12 cellular contexts compared by ENCODE assay signal in the genomic region with DNA sequence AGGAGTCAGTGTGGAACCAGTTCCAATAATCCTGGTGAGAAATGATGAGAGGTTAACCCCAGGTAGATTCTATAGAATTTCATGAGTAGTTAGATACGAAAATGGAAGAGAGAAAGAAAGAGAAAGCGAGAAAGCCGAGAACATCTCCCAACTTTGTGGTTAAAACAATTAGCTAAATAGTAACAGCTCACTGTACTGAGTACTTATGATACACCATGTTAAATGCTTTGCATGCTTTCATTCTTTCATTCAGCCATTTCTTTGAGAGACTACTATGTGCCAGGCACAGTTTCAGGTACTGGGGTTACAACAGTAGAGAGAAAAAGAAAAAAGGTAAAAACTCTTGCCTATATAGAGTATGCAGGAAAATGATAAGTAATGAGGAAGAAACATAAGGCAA.
DNase-seq lines count a peak whose midpoint lies in the region; ATAC-seq and TF ChIP-seq lines count a peak whose summit lies in the region.
"Had no signal": no experiment of that assay in that cellular context is flagged by ENCODE, and none has a peak within 500 bp of the region (broad histone marks: within the 10 kb centered on the region; RNA-seq: fewer than 3 reads in every experiment).

No MANE protein-coding gene starts in this region.

- peak; percentile 39 for ATAC-seq in activated CD8-positive, alpha-beta memory T cell treated with anti-CD3 and anti-CD28 coated beads, Interleukin-2, amount 10 ng/mL, durations not matched to agents 7 days and 5 days
- ATAC-seq in GM21786 (IDR thresholded peaks at IDR 0.05; ENCODE audit: unreplicated experiment) (peak; percentile 94), HG03139 (IDR thresholded peaks at IDR 0.05; ENCODE audit: unreplicated experiment) (peak; percentile 91), GM21360 (IDR thresholded peaks at IDR 0.05; ENCODE audit: unreplicated experiment) (no peak)
- ATAC-seq in stimulated activated effector memory CD8-positive, alpha-beta T cell treated with anti-CD3 and anti-CD28 coated beads, Interleukin-12 subunit alpha, Interleukin-12 subunit beta, amount 100 ng/mL, for 72 hours = peak; percentile 63

- no peaks in the 10 kb centered on the region for H3K27me3 Mint-ChIP-seq in activated CD8-positive, alpha-beta memory T cell treated with anti-CD3 and anti-CD28 coated beads, Interleukin-2, amount 10 ng/mL, durations not matched to agents 7 days and 5 days
- peaks cover 17% of the 10 kb centered on the region for H3K27me3 Mint-ChIP-seq in HFFc6 (ENCODE audit: insufficient read depth)
- H3K27me3 Mint-ChIP-seq in activated CD4-positive, alpha-beta memory T cell treated with anti-CD3 and anti-CD28 coated beads, Interleukin-2, amount 10 ng/mL, durations not matched to agents 7 days and 5 days = peaks cover 21% of the 10 kb centered on the region
- H3K27me3 Mint-ChIP-seq: activated naive CD8-positive, alpha-beta T cell treated with anti-CD3 and anti-CD28 coated beads for 36 hours had no signal

- no peaks in the 10 kb centered on the region for H3K4me1 Mint-ChIP-seq in activated CD8-positive, alpha-beta memory T cell treated with anti-CD3 and anti-CD28 coated beads, Interleukin-2, amount 10 ng/mL, durations not matched to agents 7 days and 5 days
- H3K4me1 Mint-ChIP-seq in stimulated activated effector memory CD8-positive, alpha-beta T cell treated with anti-CD3 and anti-CD28 coated beads, Interleukin-12 subunit alpha, Interleukin-12 subunit beta, amount 100 ng/mL, for 72 hours = no peaks in the 10 kb centered on the region
- no peaks in the 10 kb centered on the region for H3K4me1 Mint-ChIP-seq in HFFc6 (ENCODE audit: low read depth)
- no peaks in the 10 kb centered on the region for H3K4me1 Mint-ChIP-seq in activated CD4-positive, alpha-beta memory T cell treated with anti-CD3 and anti-CD28 coated beads, Interleukin-2, amount 10 ng/mL, durations not matched to agents 7 days and 5 days
- H3K4me1 Mint-ChIP-seq: activated naive CD8-positive, alpha-beta T cell treated with anti-CD3 and anti-CD28 coated beads for 36 hours had no signal

- TF ChIP-seq CTCF in HFFc6 (IDR thresholded peaks at IDR 0.05) = no peak

- CTCF ChIA-PET in activated CD8-positive, alpha-beta memory T cell treated with anti-CD3 and anti-CD28 coated beads, Interleukin-2, amount 10 ng/mL, durations not matched to agents 7 days and 5 days (lab: Charles Lee) = interaction anchor here (0.9 to 3.2 kb wide), 3 partner anchors 8 to 24 kb away, joined by 3 to 13 read pairs (median 5); no protein-coding TSS in a partner anchor
- CTCF ChIA-PET in activated CD4-positive, alpha-beta memory T cell treated with anti-CD3 and anti-CD28 coated beads, Interleukin-2, amount 10 ng/mL, durations not matched to agents 7 days and 5 days (lab: Charles Lee) = interaction anchor here (1.6 kb wide), 1 partner anchor 20 kb away, joined by 3 read pairs; no protein-coding TSS in a partner anchor

- no peak for DNase-seq in activated CD8-positive, alpha-beta memory T cell treated with anti-CD3 and anti-CD28 coated beads, Interleukin-2, amount 10 ng/mL, durations not matched to agents 7 days and 5 days
- no peak for DNase-seq in activated CD8-positive, alpha-beta memory T cell treated with anti-CD3 and anti-CD28 coated beads, Interleukin-2, amount 50 U/mL, for 48 hours
- no peak for DNase-seq in stimulated activated effector memory CD8-positive, alpha-beta T cell treated with anti-CD3 and anti-CD28 coated beads, Interleukin-12 subunit alpha, Interleukin-12 subunit beta, amount 100 ng/mL, for 72 hours (ENCODE audit: low spot score in 2 of 2)
- DNase-seq in HFFc6 = no peak
- DNase-seq in activated CD4-positive, alpha-beta memory T cell treated with anti-CD3 and anti-CD28 coated beads, Interleukin-2, amount 10 ng/mL, durations not matched to agents 7 days and 5 days = no peak
- DNase-seq: activated naive CD8-positive, alpha-beta T cell treated with anti-CD3 and anti-CD28 coated beads for 36 hours; Calu3; cortex of kidney; sigmoid colon had no signal

- no peak overlapping the region for H3K27ac Mint-ChIP-seq in activated CD8-positive, alpha-beta memory T cell treated with anti-CD3 and anti-CD28 coated beads, Interleukin-2, amount 10 ng/mL, durations not matched to agents 7 days and 5 days
- no peak overlapping the region for H3K27ac Mint-ChIP-seq in stimulated activated effector memory CD8-positive, alpha-beta T cell treated with anti-CD3 and anti-CD28 coated beads, Interleukin-12 subunit alpha, Interleukin-12 subunit beta, amount 100 ng/mL, for 72 hours
- no peak overlapping the region for H3K27ac Mint-ChIP-seq in HFFc6
- H3K27ac Mint-ChIP-seq in activated CD4-positive, alpha-beta memory T cell treated with anti-CD3 and anti-CD28 coated beads, Interleukin-2, amount 10 ng/mL, durations not matched to agents 7 days and 5 days = no peak overlapping the region
- H3K27ac Mint-ChIP-seq: activated naive CD8-positive, alpha-beta T cell treated with anti-CD3 and anti-CD28 coated beads for 36 hours had no signal

- no peaks in the 10 kb centered on the region for H3K9me3 Mint-ChIP-seq in activated CD8-positive, alpha-beta memory T cell treated with anti-CD3 and anti-CD28 coated beads, Interleukin-2, amount 10 ng/mL, durations not matched to agents 7 days and 5 days (ENCODE audit: low read depth)
- H3K9me3 Mint-ChIP-seq in stimulated activated effector memory CD8-positive, alpha-beta T cell treated with anti-CD3 and anti-CD28 coated beads, Interleukin-12 subunit alpha, Interleukin-12 subunit beta, amount 100 ng/mL, for 72 hours = peaks cover 2% of the 10 kb centered on the region
- H3K9me3 Mint-ChIP-seq in HFFc6 = no peaks in the 10 kb centered on the region
- H3K9me3 Mint-ChIP-seq in activated CD4-positive, alpha-beta memory T cell treated with anti-CD3 and anti-CD28 coated beads, Interleukin-2, amount 10 ng/mL, durations not matched to agents 7 days and 5 days = no peaks in the 10 kb centered on the region
- H3K9me3 Mint-ChIP-seq: activated naive CD8-positive, alpha-beta T cell treated with anti-CD3 and anti-CD28 coated beads for 36 hours had no signal

- no peak overlapping the region for H3K4me3 Mint-ChIP-seq in activated CD8-positive, alpha-beta memory T cell treated with anti-CD3 and anti-CD28 coated beads, Interleukin-2, amount 10 ng/mL, durations not matched to agents 7 days and 5 days
- H3K4me3 Mint-ChIP-seq in stimulated activated effector memory CD8-positive, alpha-beta T cell treated with anti-CD3 and anti-CD28 coated beads, Interleukin-12 subunit alpha, Interleukin-12 subunit beta, amount 100 ng/mL, for 72 hours = no peak overlapping the region
- H3K4me3 Mint-ChIP-seq in HFFc6 = no peak overlapping the region
- no peak overlapping the region for H3K4me3 Mint-ChIP-seq in activated CD4-positive, alpha-beta memory T cell treated with anti-CD3 and anti-CD28 coated beads, Interleukin-2, amount 10 ng/mL, durations not matched to agents 7 days and 5 days
- H3K4me3 Mint-ChIP-seq: activated naive CD8-positive, alpha-beta T cell treated with anti-CD3 and anti-CD28 coated beads for 36 hours had no signal

- no peaks in the 10 kb centered on the region for H3K36me3 Mint-ChIP-seq in activated CD8-positive, alpha-beta memory T cell treated with anti-CD3 and anti-CD28 coated beads, Interleukin-2, amount 10 ng/mL, durations not matched to agents 7 days and 5 days
- no peaks in the 10 kb centered on the region for H3K36me3 Mint-ChIP-seq in stimulated activated effector memory CD8-positive, alpha-beta T cell treated with anti-CD3 and anti-CD28 coated beads, Interleukin-12 subunit alpha, Interleukin-12 subunit beta, amount 100 ng/mL, for 72 hours
- no peaks in the 10 kb centered on the region for H3K36me3 Mint-ChIP-seq in HFFc6 (ENCODE audit: low read depth)
- no peaks in the 10 kb centered on the region for H3K36me3 Mint-ChIP-seq in activated CD4-positive, alpha-beta memory T cell treated with anti-CD3 and anti-CD28 coated beads, Interleukin-2, amount 10 ng/mL, durations not matched to agents 7 days and 5 days (ENCODE audit: low read depth)
- H3K36me3 Mint-ChIP-seq: activated naive CD8-positive, alpha-beta T cell treated with anti-CD3 and anti-CD28 coated beads for 36 hours had no signal

- POLR2A ChIA-PET in activated CD4-positive, alpha-beta memory T cell treated with anti-CD3 and anti-CD28 coated beads, Interleukin-2, amount 10 ng/mL, durations not matched to agents 7 days and 5 days (lab: Charles Lee) = no interaction called here
